ENCODE assay signal across 24 cellular contexts in genomic region chr11:127492025-127492424, GRCh38.
A peak's percentile ranks its signal among the peaks of the same experiment; 100 is the strongest.
DNase-seq lines count a peak whose midpoint lies in the region; TF ChIP-seq lines count a peak whose summit lies in the region.
"Had no signal": no experiment of that assay in that cellular context is flagged by ENCODE, and none has a peak within 500 bp of the region (broad histone marks: within the 10 kb centered on the region; RNA-seq: fewer than 3 reads in every experiment).

No MANE protein-coding gene starts in this region.

- in situ Hi-C loops in ACHN (cut with HindIII; ENCODE audit: low pct_ligation_motif_present, low pct_unique_long_range_greater_than_20kb, low sequenced_read_pairs) = no loop called here

- DNase-seq in NCI-H2029 (lab: John Stamatoyannopoulos, UW) (peak; percentile 49), NCI-H2029 treated with DMSO at 0.1 percent for 48 hours (lab: John Stamatoyannopoulos, UW) (no peak), NCI-H1105 treated with DMSO at 0.1 percent for 48 hours (lab: John Stamatoyannopoulos, UW) (peak; percentile 96), dermis blood vessel endothelial cell (peak; percentile 5), renal cortical epithelial cell (ENCODE audit: low read depth) (peak; percentile 98), islet precursor cell (no peak), GM10266 (ENCODE audit: extremely low spot score) (no peak), ACHN (no peak)
- DNase-seq: activated CD4-positive, alpha-beta T cell treated with anti-CD3 and anti-CD28 coated beads, Interleukin-2, amount 10 ng/mL, durations not matched to agents 7 days and 5 days; activated naive CD4-positive, alpha-beta T cell treated with Interleukin-2 at 50 U/mL for 16 hours; activated T-cell treated with anti-CD3 and anti-CD28 coated beads, Interleukin-2, amount 50 U/mL, for 48 hours; adrenal gland; CD4-positive, CD25-positive, alpha-beta regulatory T cell; effector CD4-positive, alpha-beta T cell; foreskin melanocyte; H7; naive B cell; NCI-H1092 treated with DMSO at 0.1 percent for 48 hours; NCI-H2081 treated with DMSO at 0.1 percent for 48 hours; NCI-H446 treated with DMSO at 0.1 percent for 48 hours; PC-3; SHP77 treated with DMSO at 0.1 percent for 48 hours; stimulated activated CD4-positive, alpha-beta T cell treated with anti-CD3 and anti-CD28 coated beads, Interleukin-15, amount 100 ng/mL, for 24 hours; stimulated activated naive CD4-positive, alpha-beta T cell had no signal

- TF ChIP-seq CTCF in GM10266 (IDR thresholded peaks at IDR 0.05; ENCODE audit: control insufficient read depth, insufficient read depth, low read depth, missing control alignments) = no peak

Comparison
In these comparisons a context has a peak if more than half of its experiments do, and no peak if none do; other contexts are left out.
1. DNase-seq: peak in NCI-H2029 (single experiment), NCI-H1105 treated with DMSO at 0.1 percent for 48 hours (single experiment), dermis blood vessel endothelial cell (single experiment) and renal cortical epithelial cell (single experiment); none in NCI-H2029 treated with DMSO at 0.1 percent for 48 hours (single experiment), islet precursor cell (single experiment), GM10266 (single experiment) and ACHN (single experiment).